16 cellular contexts compared by ENCODE assay signal in genomic region chr10:97139651-97140283, GRCh38. TPM values are rescaled to one million over a fixed set of nuclear protein-coding genes. Genes with fewer than 3 reads are reported as not detected.
DNase-seq lines count a peak whose midpoint lies in the region; ATAC-seq, FAIRE-seq and TF ChIP-seq lines count a peak whose summit lies in the region.
"Had no signal": no experiment of that assay in that cellular context is flagged by ENCODE, and none has a peak within 500 bp of the region (broad histone marks: within the 10 kb centered on the region; RNA-seq: fewer than 3 reads in every experiment).

No MANE protein-coding gene starts in this region.

- FAIRE-seq in H54 (lab: Jason Lieb, UNC) = no peak
- FAIRE-seq: HTR-8/SVneo had no signal

- no peak for TF ChIP-seq CTCF in mesothelial cell of epicardium (IDR thresholded peaks at IDR 0.05; ENCODE audit: unreplicated experiment)
- no peak for TF ChIP-seq CTCF in spleen (IDR thresholded peaks at IDR 0.05 in 8 of 11, conservative IDR thresholded peaks at IDR 0.05 in 3 of 11)

- H3K27ac Mint-ChIP-seq in mesothelial cell of epicardium = no peak overlapping the region

- H3K36me3 Mint-ChIP-seq in mesothelial cell of epicardium = no peaks in the 10 kb centered on the region

- H3K27ac ChIP-seq in HUES48 (ENCODE audit: low read depth, low read length) (peak overlapping the region; percentile 13), ectodermal cell (ENCODE audit: insufficient read depth, low read depth, low read length, poor library complexity, severe bottlenecking) (peak overlapping the region; percentile 70), spleen (no peak overlapping the region)

- H3K9ac ChIP-seq in HUES48 (ENCODE audit: low read depth, low read length) = no peak overlapping the region

- intact Hi-C loops in spleen (cut with DNase I; ENCODE audit: low total_unique reads) = no loop called here

- no peak overlapping the region for H3K4me3 ChIP-seq in HUES48 (ENCODE audit: low read depth, low read length)
- no peak overlapping the region for H3K4me3 ChIP-seq in ectodermal cell (ENCODE audit: insufficient read depth, low read depth, low read length)
- H3K4me3 ChIP-seq in spleen = no peak overlapping the region

- TF ChIP-seq POLR2A in spleen (IDR thresholded peaks at IDR 0.05) (no peak), H54 (IDR thresholded peaks at IDR 0.05; ENCODE audit: low read depth, low read length) (no peak)

- H3K36me3 ChIP-seq in HUES48 (ENCODE audit: control insufficient read depth, insufficient read depth, low read length) (no peaks in the 10 kb centered on the region), ectodermal cell (ENCODE audit: control insufficient read depth, insufficient read depth, low read length) (no peaks in the 10 kb centered on the region), spleen (no peaks in the 10 kb centered on the region)

- peak overlapping the region; percentile 7 for H3K4me3 Mint-ChIP-seq in mesothelial cell of epicardium

- WGBS in ectodermal cell, 2 experiments = 88 to 91% methylated on average over 11 of the region's 11 CpGs
- WGBS in spleen, 5 donors = 67 to 80% (median 78%) methylated on average over 9 to 11 of the region's 11 CpGs

- H3K4me1 ChIP-seq in HUES48 (ENCODE audit: control insufficient read depth, insufficient read depth, low read length) (peaks cover 21% of the 10 kb centered on the region), ectodermal cell (ENCODE audit: control insufficient read depth, insufficient read depth, low read length) (peaks cover 47% of the 10 kb centered on the region), spleen (no peaks in the 10 kb centered on the region)

- H3K9me3 Mint-ChIP-seq in mesothelial cell of epicardium = peaks cover 7% of the 10 kb centered on the region

- peaks cover 16% of the 10 kb centered on the region for H3K4me1 Mint-ChIP-seq in mesothelial cell of epicardium

- H3K9me3 ChIP-seq in HUES48 (ENCODE audit: control insufficient read depth, insufficient read depth, low read length) (no peaks in the 10 kb centered on the region), ectodermal cell (ENCODE audit: control insufficient read depth, low read length) (no peaks in the 10 kb centered on the region), spleen (no peaks in the 10 kb centered on the region)

- H3K27me3 Mint-ChIP-seq in mesothelial cell of epicardium (ENCODE audit: low read depth) = peaks cover 70% of the 10 kb centered on the region

- DNase-seq in mesothelial cell of epicardium (ENCODE audit: low spot score in 2 of 2, unreplicated experiment in 2 of 2) = no peak
- DNase-seq in spleen = peak; percentile 51
- no peak for DNase-seq in 8988T
- DNase-seq in H54 (ENCODE audit: insufficient read length, low spot score) = no peak
- DNase-seq: AML-193, DND-41, NCI-H1105, NCI-H510A treated with DMSO at 0.1 percent for 48 hours, NCI-H774, OCI-M1, SHP77 had no signal

- ATAC-seq in HG02870 (IDR thresholded peaks at IDR 0.05; ENCODE audit: unreplicated experiment) = no peak
- ATAC-seq: HCT116 had no signal

- H3K27me3 ChIP-seq in HUES48 (ENCODE audit: control insufficient read depth, insufficient read depth, low read length) (peaks cover 14% of the 10 kb centered on the region), ectodermal cell (ENCODE audit: control insufficient read depth, insufficient read depth, low read length, poor library complexity, severe bottlenecking) (no peaks in the 10 kb centered on the region), spleen (replicated peaks in 1 of 7) (peaks cover 0 to 34% (median 0%) of the 10 kb centered on the region in 7 donors)

RNA-seq across cellular contexts. Expression of gene SLIT1, which starts 46.0 kb away (rescaled TPM):
- polyA plus RNA-seq in ectodermal cell (2013, experiment 1 of 4) = 18.2 TPM
- polyA plus RNA-seq in ectodermal cell (2013, experiment 2 of 4) = 16.6 TPM
- polyA plus RNA-seq in ectodermal cell (2013, experiment 3 of 4) = 15.0 TPM
- 15.7 TPM for polyA plus RNA-seq in ectodermal cell (2013, experiment 4 of 4)
- total RNA-seq in mesothelial cell of epicardium (0.27 to 0.40 TPM (median 0.40 TPM) in 3 replicates), spleen (under 1 TPM; 0.19 to 0.82 (median 0.64) TPM)
- under 1 TPM; 0.11 to 0.52 (median 0.29) TPM for polyA plus RNA-seq in spleen

Comparison
In these comparisons a context has a peak if more than half of its experiments do, and no peak if none do; other contexts are left out.
1. H3K27ac ChIP-seq: peak in HUES48 (single experiment) and ectodermal cell (single experiment); none in spleen (0 of 8).